18 cellular contexts compared by ENCODE assay signal in genomic region chr9:130825809-130826208, GRCh38. TPM values are rescaled to one million over a fixed set of nuclear protein-coding genes. Genes with fewer than 3 reads are reported as not detected.
A peak's percentile ranks its signal among the peaks of the same experiment; 100 is the strongest.
DNase-seq lines count a peak whose midpoint lies in the region; ATAC-seq, FAIRE-seq and TF ChIP-seq lines count a peak whose summit lies in the region.
"Had no signal": no experiment of that assay in that cellular context is flagged by ENCODE, and none has a peak within 500 bp of the region (broad histone marks: within the 10 kb centered on the region; RNA-seq: fewer than 3 reads in every experiment).

No MANE protein-coding gene starts in this region.

- H3K27ac ChIP-seq in cardiac muscle cell (peak overlapping the region; percentile 96), endodermal cell (ENCODE audit: low read depth, low read length) (peak overlapping the region; percentile 93), osteoblast (ENCODE audit: low read depth, low read length) (peak overlapping the region; percentile 89), small intestine (ENCODE audit: low read depth in 1 of 2, low read length in 1 of 2) (no peak overlapping the region)
- H3K27ac ChIP-seq: epithelial cell of prostate had no signal

- H3K4me1 ChIP-seq in cardiac muscle cell (ENCODE audit: low read depth) (peaks cover 35% of the 10 kb centered on the region), endodermal cell (ENCODE audit: control insufficient read depth, insufficient read depth, low read length) (peaks cover 14% of the 10 kb centered on the region), osteoblast (ENCODE audit: insufficient read depth, low read length) (peaks cover 35% of the 10 kb centered on the region), small intestine (ENCODE audit: control insufficient read depth in 2 of 2, insufficient read depth in 1 of 2, low read depth in 1 of 2, low read length in 1 of 2) (peaks cover 0 to 10% of the 10 kb centered on the region in 2 donors)

- H3K9me3 Mint-ChIP-seq in endodermal cell: peaks cover 14% of the 10 kb centered on the region
- peaks cover 4% of the 10 kb centered on the region for H3K9me3 Mint-ChIP-seq in type B pancreatic cell
- H3K9me3 Mint-ChIP-seq in activated naive CD4-positive, alpha-beta T cell treated with anti-CD3 and anti-CD28 coated beads, Interleukin-2, amount 50 U/mL, for 72 hours: peaks cover 0 to 7% of the 10 kb centered on the region in 2 donors

- H3K4me1 Mint-ChIP-seq in endodermal cell (peaks cover 37% of the 10 kb centered on the region), type B pancreatic cell (ENCODE audit: unreplicated experiment) (peaks cover 45% of the 10 kb centered on the region)

- ATAC-seq in left cardiac atrium: no peak
- no peak for ATAC-seq in activated naive CD4-positive, alpha-beta T cell treated with anti-CD3 and anti-CD28 coated beads, Interleukin-2, amount 50 U/mL, for 72 hours

- DNase-seq in cardiac muscle cell (ENCODE audit: low read depth in 1 of 2, low spot score in 1 of 2): no peak
- DNase-seq in left cardiac atrium: no peak
- no peak for DNase-seq in endodermal cell
- DNase-seq in osteoblast (ENCODE audit: insufficient read length, low spot score, missing footprints): no peak
- DNase-seq in type B pancreatic cell (ENCODE audit: extremely low spot score, unreplicated experiment): no peak
- no peak for DNase-seq in activated naive CD4-positive, alpha-beta T cell treated with anti-CD3 and anti-CD28 coated beads, Interleukin-2, amount 50 U/mL, for 72 hours (ENCODE audit: low spot score in 2 of 2)
- no peak for DNase-seq in GM20000 (ENCODE audit: low spot score)
- no peak for DNase-seq in small intestine
- DNase-seq: 8988T; activated CD4-positive, CD25-positive, alpha-beta regulatory T cell; CD4-positive, alpha-beta T cell; cerebellar nuclear complex; NCI-H1048; stimulated activated CD4-positive, alpha-beta T cell treated with anti-CD3 and anti-CD28 coated beads, Interleukin-1b, Interleukin-23, amount 100 ng/mL, for 48 hours; SW 1271 had no signal

- no peaks in the 10 kb centered on the region for H3K9me3 ChIP-seq in cardiac muscle cell (ENCODE audit: low read depth)
- H3K9me3 ChIP-seq in endodermal cell (ENCODE audit: control insufficient read depth, low read length): peaks cover 12% of the 10 kb centered on the region
- no peaks in the 10 kb centered on the region for H3K9me3 ChIP-seq in osteoblast (ENCODE audit: low read depth, low read length)
- H3K9me3 ChIP-seq in small intestine (ENCODE audit: control insufficient read depth, low read depth): no peaks in the 10 kb centered on the region

- intact Hi-C loops in left cardiac atrium (cut with DNase I): no loop called here

- peaks cover 68% of the 10 kb centered on the region for H3K79me2 ChIP-seq in osteoblast (ENCODE audit: insufficient read depth, low read length)

- no peak overlapping the region for H2AFZ ChIP-seq in osteoblast (ENCODE audit: low read length)

- H3K36me3 ChIP-seq in cardiac muscle cell: no peaks in the 10 kb centered on the region
- no peaks in the 10 kb centered on the region for H3K36me3 ChIP-seq in endodermal cell (ENCODE audit: control insufficient read depth, insufficient read depth, low read length)
- H3K36me3 ChIP-seq in osteoblast (ENCODE audit: insufficient read depth, low read length): no peaks in the 10 kb centered on the region
- no peaks in the 10 kb centered on the region for H3K36me3 ChIP-seq in small intestine (ENCODE audit: control insufficient read depth in 2 of 2, insufficient read depth in 2 of 2, low read length in 2 of 2)

- 91% methylated on average over 5 of the region's 5 CpGs; no CpG with 5 or more reads in 1 of the 2 experiments for WGBS in endodermal cell (ENCODE audit: insufficient coverage in 1 of 2, insufficient read length in 1 of 2), 2 experiments
- WGBS in small intestine, 3 donors: 88 to 95% (median 95%) methylated on average over 5 of the region's 5 CpGs

- H3K4me3 Mint-ChIP-seq in endodermal cell (no peak overlapping the region), type B pancreatic cell (no peak overlapping the region)
- H3K4me3 Mint-ChIP-seq: activated naive CD8-positive, alpha-beta T cell; CD4-positive, alpha-beta T cell had no signal

- no peaks in the 10 kb centered on the region for H3K27me3 Mint-ChIP-seq in endodermal cell (ENCODE audit: insufficient read depth)
- no peaks in the 10 kb centered on the region for H3K27me3 Mint-ChIP-seq in type B pancreatic cell
- H3K27me3 Mint-ChIP-seq: activated naive CD8-positive, alpha-beta T cell; CD4-positive, alpha-beta T cell had no signal

- H3K4me2 ChIP-seq in osteoblast (ENCODE audit: insufficient read depth, low read length): peak overlapping the region; percentile 79

- H3K36me3 Mint-ChIP-seq in endodermal cell (ENCODE audit: low read depth) (peaks cover 7% of the 10 kb centered on the region), type B pancreatic cell (peaks cover 5% of the 10 kb centered on the region)
- H3K36me3 Mint-ChIP-seq in activated naive CD4-positive, alpha-beta T cell treated with anti-CD3 and anti-CD28 coated beads, Interleukin-2, amount 50 U/mL, for 72 hours: peaks cover 4 to 11% of the 10 kb centered on the region in 2 donors

- peak overlapping the region; percentile 19 for H3K27ac Mint-ChIP-seq in endodermal cell
- peak overlapping the region; percentile 37 for H3K27ac Mint-ChIP-seq in type B pancreatic cell
- no peak overlapping the region for H3K27ac Mint-ChIP-seq in activated naive CD4-positive, alpha-beta T cell treated with anti-CD3 and anti-CD28 coated beads, Interleukin-2, amount 50 U/mL, for 72 hours
- H3K27ac Mint-ChIP-seq: activated naive CD8-positive, alpha-beta T cell; CD4-positive, alpha-beta T cell had no signal

- TF ChIP-seq CTCF in cardiac muscle cell (IDR thresholded peaks at IDR 0.05; ENCODE audit: low read depth, low read length) (no peak), endodermal cell (conservative IDR thresholded peaks at IDR 0.05) (no peak), osteoblast (IDR thresholded peaks at IDR 0.05; ENCODE audit: extremely low read depth, low read depth, low read length) (no peak), type B pancreatic cell (conservative IDR thresholded peaks at IDR 0.05) (no peak), GM20000 (IDR thresholded peaks at IDR 0.05; ENCODE audit: extremely low read depth, missing control alignments) (no peak)

- H3K4me3 ChIP-seq in cardiac muscle cell (peak overlapping the region; percentile 17), endodermal cell (ENCODE audit: low read length) (no peak overlapping the region), osteoblast (ENCODE audit: insufficient read depth, low read length) (no peak overlapping the region), small intestine (ENCODE audit: low read depth in 1 of 2, low read length in 2 of 2) (no peak overlapping the region)
- H3K4me3 ChIP-seq: lung had no signal

- H3K27me3 ChIP-seq in cardiac muscle cell (no peaks in the 10 kb centered on the region), endodermal cell (ENCODE audit: control insufficient read depth, insufficient read depth, low read length, poor library complexity, severe bottlenecking) (no peaks in the 10 kb centered on the region), osteoblast (ENCODE audit: insufficient read depth, low read length) (no peaks in the 10 kb centered on the region), small intestine (ENCODE audit: control insufficient read depth in 2 of 2, insufficient read depth in 2 of 2, low read length in 2 of 2) (no peaks in the 10 kb centered on the region)

- FAIRE-seq in small intestine (lab: Jason Lieb, UNC): no peak

- peaks cover 1% of the 10 kb centered on the region for H4K20me1 ChIP-seq in osteoblast (ENCODE audit: insufficient read depth, low read length)

- H3K9ac ChIP-seq in endodermal cell (ENCODE audit: extremely low read depth, low read length, poor library complexity, severe bottlenecking): no peak overlapping the region

RNA-seq across cellular contexts. Expression of gene ABL1, which starts 9.2 kb away (rescaled TPM):
- total RNA-seq in cardiac muscle cell (71.6 and 97.1 TPM in 2 replicates), left cardiac atrium (10 to 100 TPM; 40.8 to 55.4 TPM), endodermal cell (10 to 100 TPM; 78.8 to 94.1 TPM), osteoblast (92.2 and 94.8 TPM in 2 replicates), type B pancreatic cell (ENCODE audit: low replicate concordance) (66.6 and 91.8 TPM in 2 replicates)
- polyA plus RNA-seq in cardiac muscle cell (41.8 and 60.5 TPM in 2 replicates), small intestine (10 to 100 TPM in 2 of 3 donors, 1 to 10 TPM in 1; 8.7 to 42.1 (median 14.1) TPM)
- 62.3 TPM for polyA plus RNA-seq in endodermal cell (2013, experiment 1 of 2)
- 60.4 TPM for polyA plus RNA-seq in endodermal cell (2013, experiment 2 of 2)
- total RNA-seq in activated naive CD4-positive, alpha-beta T cell treated with anti-CD3 and anti-CD28 coated beads, Interleukin-2, amount 50 U/mL, for 72 hours: 10 to 100 TPM; 24.4 to 35.0 TPM

Comparison
In these comparisons a context has a peak if more than half of its experiments do, and no peak if none do; other contexts are left out.
1. H3K27ac ChIP-seq: peak in cardiac muscle cell (single experiment), endodermal cell (single experiment) and osteoblast (single experiment); none in small intestine (0 of 2).
2. H3K27ac Mint-ChIP-seq: peak in endodermal cell (single experiment) and type B pancreatic cell (single experiment); none in activated naive CD4-positive, alpha-beta T cell treated with anti-CD3 and anti-CD28 coated beads, Interleukin-2, amount 50 U/mL, for 72 hours (0 of 2).